ENCODE assay signal across 8 cellular contexts in genomic region chr9:123544007-123544827, GRCh38.
DNase-seq lines count a peak whose midpoint lies in the region; ATAC-seq and TF ChIP-seq lines count a peak whose summit lies in the region.

No MANE protein-coding gene starts in this region.

- no peaks in the 10 kb centered on the region for H3K9me3 ChIP-seq in SU-DHL-6 (ENCODE audit: insufficient read depth, low read length)

- peak; percentile 96 for TF ChIP-seq CTCF in LNCAP (IDR thresholded peaks at IDR 0.05)
- TF ChIP-seq CTCF in SU-DHL-6 (IDR thresholded peaks at IDR 0.05; ENCODE audit: insufficient read depth, low read length, poor library complexity, severe bottlenecking), result peak; percentile 91
- peak; percentile 95 for TF ChIP-seq CTCF in foreskin keratinocyte (conservative IDR thresholded peaks at IDR 0.05)
- TF ChIP-seq CTCF in retinal pigment epithelial cell (conservative IDR thresholded peaks at IDR 0.05; ENCODE audit: low read depth, low read length), result peak; percentile 90

- H3K79me2 ChIP-seq in SU-DHL-6 (ENCODE audit: insufficient read depth, low read length), result no peaks in the 10 kb centered on the region

- no peaks in the 10 kb centered on the region for H3K4me1 ChIP-seq in foreskin keratinocyte

- peak; percentile 52 for DNase-seq in NCI-H510A treated with DMSO at 0.1 percent for 48 hours (lab: John Stamatoyannopoulos, UW)
- no peak for DNase-seq in NCI-H510A (lab: John Stamatoyannopoulos, UW)
- peak in 1 of 2 donors; percentile 9 for DNase-seq in foreskin keratinocyte
- no peak for DNase-seq in retinal pigment epithelial cell (ENCODE audit: low read depth)
- no peak for DNase-seq in NCI-H1048 (lab: John Stamatoyannopoulos, UW)

- H3K36me3 ChIP-seq in SU-DHL-6 (ENCODE audit: low read length), result no peaks in the 10 kb centered on the region

- H3K27me3 ChIP-seq in SU-DHL-6 (ENCODE audit: low read length), result no peaks in the 10 kb centered on the region
- no peaks in the 10 kb centered on the region for H3K27me3 ChIP-seq in foreskin keratinocyte

- no peak overlapping the region for H3K27ac ChIP-seq in SU-DHL-6 (ENCODE audit: low read depth, low read length)
- H3K27ac ChIP-seq in foreskin keratinocyte, result no peak overlapping the region

- H3K4me3 ChIP-seq in SU-DHL-6 (ENCODE audit: insufficient read depth, low read length, poor library complexity, severe bottlenecking) (no peak overlapping the region), retinal pigment epithelial cell (ENCODE audit: low read length) (no peak overlapping the region)

- no peaks in the 10 kb centered on the region for H3K9me2 ChIP-seq in SU-DHL-6 (replicated peaks; ENCODE audit: insufficient read depth, low read length)

- H4K20me1 ChIP-seq in SU-DHL-6 (ENCODE audit: low read depth, low read length), result no peaks in the 10 kb centered on the region

- H3K9ac ChIP-seq in SU-DHL-6 (ENCODE audit: low read length), result no peak overlapping the region

- ATAC-seq in foreskin keratinocyte (peak; percentile 46), HG03354 (IDR thresholded peaks at IDR 0.05; ENCODE audit: poor library complexity, severe bottlenecking, unreplicated experiment) (no peak)

- no peak overlapping the region for H3K4me2 ChIP-seq in SU-DHL-6 (ENCODE audit: low read depth, low read length, poor library complexity, severe bottlenecking)

- H3F3A ChIP-seq in SU-DHL-6 (ENCODE audit: insufficient read depth), result no peaks in the 10 kb centered on the region

- H2AFZ ChIP-seq in SU-DHL-6 (ENCODE audit: low read depth, low read length, severe bottlenecking), result no peak overlapping the region
